Comparison of ENCODE assay signal across 10 cellular contexts in genomic region chr20:18728165-18728866, GRCh38.
DNase-seq lines count a peak whose midpoint lies in the region; ATAC-seq and TF ChIP-seq lines count a peak whose summit lies in the region.
"Had no signal": no experiment of that assay in that cellular context is flagged by ENCODE, and none has a peak within 500 bp of the region (broad histone marks: within the 10 kb centered on the region; RNA-seq: fewer than 3 reads in every experiment).

No MANE protein-coding gene starts in this region.

- intact Hi-C loops in activated B cell treated with CpG ODN at 0.5 μM for 24 hours (cut with micrococcal nuclease), result loop anchor here (2.0 to 10.0 kb wide), 5 partner anchors 54 to 1224 kb away; partner anchors contain the start of gene DTD1

- DNase-seq in activated B cell treated with CpG ODN at 0.5 μM for 24 hours (peak; percentile 40), C1 segment of cervical spinal cord (lab: John Stamatoyannopoulos, UW) (no peak), NCI-H510A treated with DMSO at 0.1 percent for 48 hours (lab: John Stamatoyannopoulos, UW) (no peak)
- DNase-seq in activated CD8-positive, alpha-beta T cell treated with anti-CD3 and anti-CD28 coated beads, Interleukin-2, amount 10 ng/mL, durations not matched to agents 7 days and 5 days, result no peak
- DNase-seq: DMS153 had no signal

- H3K4me3 Mint-ChIP-seq in activated B cell treated with CpG ODN at 0.5 μM for 24 hours, result peak overlapping the region; percentile 64
- no peak overlapping the region for H3K4me3 Mint-ChIP-seq in activated CD8-positive, alpha-beta T cell treated with anti-CD3 and anti-CD28 coated beads, Interleukin-2, amount 10 ng/mL, durations not matched to agents 7 days and 5 days
- H3K4me3 Mint-ChIP-seq: natural killer cell treated with Interleukin-12 subunit alpha and Interleukin-12 subunit beta and Interleukin-15 and Interleukin-18, amount 100 ng/mL, for 72 hours had no signal

- POLR2A ChIA-PET in activated B cell treated with CpG ODN at 0.5 μM for 24 hours (lab: Charles Lee), result interaction anchor here (1.4 kb wide), 1 partner anchor 66 kb away, joined by 5 read pairs; no protein-coding TSS in a partner anchor
- POLR2A ChIA-PET in activated CD8-positive, alpha-beta T cell treated with anti-CD3 and anti-CD28 coated beads, Interleukin-2, amount 10 ng/mL, durations not matched to agents 7 days and 5 days (lab: Charles Lee), result no interaction called here

- H3K27ac Mint-ChIP-seq in activated B cell treated with CpG ODN at 0.5 μM for 24 hours, result peak overlapping the region; percentile 70
- no peak overlapping the region for H3K27ac Mint-ChIP-seq in activated CD8-positive, alpha-beta T cell treated with anti-CD3 and anti-CD28 coated beads, Interleukin-2, amount 10 ng/mL, durations not matched to agents 7 days and 5 days
- H3K27ac Mint-ChIP-seq: natural killer cell treated with Interleukin-12 subunit alpha and Interleukin-12 subunit beta and Interleukin-15 and Interleukin-18, amount 100 ng/mL, for 72 hours had no signal

- CTCF ChIA-PET in activated B cell treated with CpG ODN at 0.5 μM for 24 hours (lab: Charles Lee), result no interaction called here
- CTCF ChIA-PET in activated CD8-positive, alpha-beta T cell treated with anti-CD3 and anti-CD28 coated beads, Interleukin-2, amount 10 ng/mL, durations not matched to agents 7 days and 5 days (lab: Charles Lee), result no interaction called here

- H3K27me3 Mint-ChIP-seq in activated B cell treated with CpG ODN at 0.5 μM for 24 hours, result no peaks in the 10 kb centered on the region
- no peaks in the 10 kb centered on the region for H3K27me3 Mint-ChIP-seq in activated CD8-positive, alpha-beta T cell treated with anti-CD3 and anti-CD28 coated beads, Interleukin-2, amount 10 ng/mL, durations not matched to agents 7 days and 5 days (ENCODE audit: low read depth)
- H3K27me3 Mint-ChIP-seq: natural killer cell treated with Interleukin-12 subunit alpha and Interleukin-12 subunit beta and Interleukin-15 and Interleukin-18, amount 100 ng/mL, for 72 hours had no signal

- ATAC-seq in GM18858 (IDR thresholded peaks at IDR 0.05; ENCODE audit: unreplicated experiment), result peak; percentile 91
- ATAC-seq in GM21528 (IDR thresholded peaks at IDR 0.05; ENCODE audit: low FRiP score, unreplicated experiment), result peak; percentile 91
- peak; percentile 94 for ATAC-seq in HG03139 (IDR thresholded peaks at IDR 0.05; ENCODE audit: unreplicated experiment)
- peak; percentile 96 for ATAC-seq in activated B cell treated with CpG ODN at 0.5 μM for 24 hours (ENCODE audit: low read depth)
- no peak for ATAC-seq in activated CD4-positive, CD25-positive, alpha-beta regulatory T cell treated with anti-CD3 and anti-CD28 coated beads, Interleukin-2, amount 50 U/mL, for 24 hours
- no peak for ATAC-seq in activated CD8-positive, alpha-beta T cell treated with anti-CD3 and anti-CD28 coated beads, Interleukin-2, amount 10 ng/mL, durations not matched to agents 7 days and 5 days
- ATAC-seq: natural killer cell treated with Interleukin-12 subunit alpha and Interleukin-12 subunit beta and Interleukin-15 and Interleukin-18, amount 100 ng/mL, for 72 hours had no signal

- H3K4me1 Mint-ChIP-seq in activated B cell treated with CpG ODN at 0.5 μM for 24 hours, result peaks cover 42% of the 10 kb centered on the region
- H3K4me1 Mint-ChIP-seq in activated CD8-positive, alpha-beta T cell treated with anti-CD3 and anti-CD28 coated beads, Interleukin-2, amount 10 ng/mL, durations not matched to agents 7 days and 5 days (ENCODE audit: low read depth), result peaks cover 16% of the 10 kb centered on the region

- TF ChIP-seq CTCF in activated B cell treated with CpG ODN at 0.5 μM for 24 hours (IDR thresholded peaks at IDR 0.05), result no peak

- no peaks in the 10 kb centered on the region for H3K9me3 Mint-ChIP-seq in activated B cell treated with CpG ODN at 0.5 μM for 24 hours
- no peaks in the 10 kb centered on the region for H3K9me3 Mint-ChIP-seq in activated CD8-positive, alpha-beta T cell treated with anti-CD3 and anti-CD28 coated beads, Interleukin-2, amount 10 ng/mL, durations not matched to agents 7 days and 5 days (ENCODE audit: insufficient read depth)
- H3K9me3 Mint-ChIP-seq: natural killer cell treated with Interleukin-12 subunit alpha and Interleukin-12 subunit beta and Interleukin-15 and Interleukin-18, amount 100 ng/mL, for 72 hours had no signal

- no peaks in the 10 kb centered on the region for H3K36me3 Mint-ChIP-seq in activated B cell treated with CpG ODN at 0.5 μM for 24 hours (ENCODE audit: low read depth)
- H3K36me3 Mint-ChIP-seq in activated CD8-positive, alpha-beta T cell treated with anti-CD3 and anti-CD28 coated beads, Interleukin-2, amount 10 ng/mL, durations not matched to agents 7 days and 5 days (ENCODE audit: low read depth), result no peaks in the 10 kb centered on the region
- H3K36me3 Mint-ChIP-seq: natural killer cell treated with Interleukin-12 subunit alpha and Interleukin-12 subunit beta and Interleukin-15 and Interleukin-18, amount 100 ng/mL, for 72 hours had no signal

Comparison
In these comparisons a context has a peak if more than half of its experiments do, and no peak if none do; other contexts are left out.
1. ATAC-seq: peak in GM18858 (single experiment), GM21528 (single experiment), HG03139 (single experiment) and activated B cell treated with CpG ODN at 0.5 μM for 24 hours (single experiment); none in activated CD4-positive, CD25-positive, alpha-beta regulatory T cell treated with anti-CD3 and anti-CD28 coated beads, Interleukin-2, amount 50 U/mL, for 24 hours (0 of 2) and activated CD8-positive, alpha-beta T cell treated with anti-CD3 and anti-CD28 coated beads, Interleukin-2, amount 10 ng/mL, durations not matched to agents 7 days and 5 days (single experiment).